11 cellular contexts compared by ENCODE assay signal in genomic region chr14:99753225-99754140, GRCh38. TPM values are rescaled to one million over a fixed set of nuclear protein-coding genes. Genes with fewer than 3 reads are reported as not detected.
DNase-seq lines count a peak whose midpoint lies in the region; ATAC-seq and TF ChIP-seq lines count a peak whose summit lies in the region.
"Had no signal": no experiment of that assay in that cellular context is flagged by ENCODE, and none has a peak within 500 bp of the region (broad histone marks: within the 10 kb centered on the region; RNA-seq: fewer than 3 reads in every experiment).

No MANE protein-coding gene starts in this region.

- 69% methylated on average over 13 of the region's 16 CpGs for WGBS in SK-N-SH (ENCODE audit: low lambda C conversion rate)

- CTCF ChIA-PET in SK-N-SH (lab: Yijun Ruan, JAX) (interaction anchor here (1.0 to 4.2 kb wide), 6 partner anchors 15 to 194 kb away, joined by 3 to 25 read pairs (median 4); no protein-coding TSS in a partner anchor), WTC11 (lab: Charles Lee) (interaction anchor here (1.1 to 2.3 kb wide), 5 partner anchors 11 to 440 kb away, joined by 3 to 12 read pairs (median 5); no protein-coding TSS in a partner anchor)

- H3K36me3 Mint-ChIP-seq in WTC11 = no peaks in the 10 kb centered on the region
- H3K36me3 Mint-ChIP-seq in stimulated activated naive B cell treated with anti-CD40 and anti-IgM and Interleukin-4, amounts not matched to agents 10 μg/mL and 1 μg/mL and 100 μg/mL, for 72 hours = no peaks in the 10 kb centered on the region

- 0 out of 2 replicates have a peak overlapping the region, but pooled peaks have one; percentile 12 for H3K27ac Mint-ChIP-seq in WTC11
- H3K27ac Mint-ChIP-seq in stimulated activated naive B cell treated with anti-CD40 and anti-IgM and Interleukin-4, amounts not matched to agents 10 μg/mL and 1 μg/mL and 100 μg/mL, for 72 hours = peak overlapping the region; percentile 77

- no peak for DNase-seq in SK-N-SH
- DNase-seq in WTC11 (ENCODE audit: low spot score) = peak; percentile 38
- DNase-seq in islet precursor cell = peak; percentile 60
- no peak for DNase-seq in stimulated activated naive B cell treated with anti-CD40 and anti-IgM and Interleukin-4, amounts not matched to agents 10 μg/mL and 1 μg/mL and 100 μg/mL, for 72 hours
- DNase-seq in NCI-H2196 (lab: John Stamatoyannopoulos, UW; ENCODE audit: unreplicated experiment) = no peak
- no peak for DNase-seq in NCI-H187 treated with DMSO at 0.1 percent for 48 hours (lab: John Stamatoyannopoulos, UW)
- no peak for DNase-seq in NCI-H1417 treated with DMSO at 0.1 percent for 48 hours (lab: John Stamatoyannopoulos, UW)
- DNase-seq: activated T-cell treated with anti-CD3 and anti-CD28 coated beads for 4 hours, T-helper 9 cell had no signal

- no peak overlapping the region for H3K4me3 Mint-ChIP-seq in WTC11
- H3K4me3 Mint-ChIP-seq in stimulated activated naive B cell treated with anti-CD40 and anti-IgM and Interleukin-4, amounts not matched to agents 10 μg/mL and 1 μg/mL and 100 μg/mL, for 72 hours = no peak overlapping the region

- H3K36me3 ChIP-seq in SK-N-SH (replicated peaks in 1 of 2; ENCODE audit: control insufficient read depth in 1 of 2, insufficient read depth in 2 of 2, low read length in 1 of 2) = no peaks in the 10 kb centered on the region
- H3K36me3 ChIP-seq: cardiac muscle cell had no signal

- H3K4me3 ChIP-seq in SK-N-SH (ENCODE audit: low read depth in 2 of 2, low read length in 1 of 2) = no peak overlapping the region
- H3K4me3 ChIP-seq: cardiac muscle cell had no signal

- TF ChIP-seq EP300 in SK-N-SH (IDR thresholded peaks at IDR 0.05; ENCODE audit: borderline replicate concordance in 1 of 2, low read depth in 1 of 2, low read length in 1 of 2) = no peak

- no peak overlapping the region for H3K9ac ChIP-seq in SK-N-SH

- no peaks in the 10 kb centered on the region for H3K27me3 ChIP-seq in SK-N-SH (ENCODE audit: insufficient read depth)

- peaks cover 18% of the 10 kb centered on the region for H3F3A ChIP-seq in SK-N-SH (replicated peaks; ENCODE audit: insufficient read depth)

- H3K9me3 Mint-ChIP-seq in WTC11 = no peaks in the 10 kb centered on the region
- H3K9me3 Mint-ChIP-seq in stimulated activated naive B cell treated with anti-CD40 and anti-IgM and Interleukin-4, amounts not matched to agents 10 μg/mL and 1 μg/mL and 100 μg/mL, for 72 hours = no peaks in the 10 kb centered on the region

- H3K4me1 ChIP-seq in SK-N-SH (ENCODE audit: control insufficient read depth in 1 of 2, insufficient read depth in 2 of 2, low read depth in 1 of 2, low read length in 1 of 2) = peaks cover 19 to 53% of the 10 kb centered on the region in 2 experiments; a peak in 3 of 4 replicates

- no peaks in the 10 kb centered on the region for H3K9me3 ChIP-seq in SK-N-SH

- H2AFZ ChIP-seq in SK-N-SH (ENCODE audit: low read depth) = no peak overlapping the region; the same call in 1 of the 2 replicates

- no peaks in the 10 kb centered on the region for H4K20me1 ChIP-seq in SK-N-SH (ENCODE audit: insufficient read depth)

- peak overlapping the region; percentile 32; the same call in 1 of the 2 replicates for H3K4me2 ChIP-seq in SK-N-SH

- H3K27me3 Mint-ChIP-seq in WTC11 (ENCODE audit: low read depth) = no peaks in the 10 kb centered on the region; the same call in 1 of the 2 replicates
- peaks cover 46 to 63% of the 10 kb centered on the region in 2 donors for H3K27me3 Mint-ChIP-seq in stimulated activated naive B cell treated with anti-CD40 and anti-IgM and Interleukin-4, amounts not matched to agents 10 μg/mL and 1 μg/mL and 100 μg/mL, for 72 hours

- peak overlapping the region in 1 of 2 experiments; percentile 97; a peak in 1 of 4 replicates for H3K27ac ChIP-seq in SK-N-SH (ENCODE audit: low read depth in 2 of 2, low read length in 1 of 2)
- H3K27ac ChIP-seq: cardiac muscle cell had no signal

- TF ChIP-seq CTCF in SK-N-SH (IDR thresholded peaks at IDR 0.05) (no peak), WTC11 (IDR thresholded peaks at IDR 0.05) (no peak)

- TF ChIP-seq RAD21 in SK-N-SH (IDR thresholded peaks at IDR 0.05; ENCODE audit: low read length) = no peak

- POLR2A ChIA-PET in SK-N-SH (lab: Yijun Ruan, JAX) (no interaction called here), WTC11 (lab: Charles Lee) (no interaction called here)

- H3K79me2 ChIP-seq in SK-N-SH (ENCODE audit: insufficient read depth) = no peaks in the 10 kb centered on the region

- no peaks in the 10 kb centered on the region for H3K9me2 ChIP-seq in SK-N-SH

- ATAC-seq in SK-N-SH treated with all-trans-retinoic acid at 6 μM for 48 hours = no peak
- peak; percentile 50 for ATAC-seq in WTC11
- no peak for ATAC-seq in stimulated activated naive B cell treated with anti-CD40 and anti-IgM and Interleukin-4, amounts not matched to agents 10 μg/mL and 1 μg/mL and 100 μg/mL, for 72 hours (replicated peaks)

- peaks cover 14% of the 10 kb centered on the region for H3K4me1 Mint-ChIP-seq in WTC11
- peaks cover 6 to 8% of the 10 kb centered on the region in 2 donors for H3K4me1 Mint-ChIP-seq in stimulated activated naive B cell treated with anti-CD40 and anti-IgM and Interleukin-4, amounts not matched to agents 10 μg/mL and 1 μg/mL and 100 μg/mL, for 72 hours

TF ChIP-seq in SK-N-SH, 30 proteins besides CTCF, POLR2A, EP300 and RAD21 (continues in another document):
- no peak for TF ChIP-seq MEF2A (IDR thresholded peaks at IDR 0.05; ENCODE audit: borderline replicate concordance, low read depth)
- TF ChIP-seq POLR2AphosphoS5 (IDR thresholded peaks at IDR 0.05; ENCODE audit: low read depth, low read length) = no peak
- TF ChIP-seq TAF1 (IDR thresholded peaks at IDR 0.05; ENCODE audit: borderline replicate concordance, low read depth, low read length) = no peak
- no peak for TF ChIP-seq YY1 (IDR thresholded peaks at IDR 0.05; ENCODE audit: low read depth)
- no peak for TF ChIP-seq MAX (IDR thresholded peaks at IDR 0.05; ENCODE audit: low read depth)
- no peak for TF ChIP-seq USF1 (IDR thresholded peaks at IDR 0.05; ENCODE audit: borderline replicate concordance, low read depth)
- TF ChIP-seq SMC3 (IDR thresholded peaks at IDR 0.05; ENCODE audit: low read depth, low read length) = no peak
- TF ChIP-seq RXRA (IDR thresholded peaks at IDR 0.05; ENCODE audit: borderline replicate concordance, low read depth) = no peak

TF ChIP-seq in SK-N-SH treated with all-trans-retinoic acid at 6 μM for 48 hours, 23 proteins besides CTCF, POLR2A, EP300 and RAD21:
- TF ChIP-seq RARB (CRISPR knock-in tag; IDR thresholded peaks at IDR 0.05) = no peak

TF ChIP-seq in WTC11, 78 proteins besides CTCF, POLR2A, EP300 and RAD21:
- TF ChIP-seq SP1 (CRISPR knock-in tag; conservative IDR thresholded peaks at IDR 0.05) (no peak), ZNF423 (CRISPR knock-in tag; IDR thresholded peaks at IDR 0.05) (peak; percentile 33; the same call in 1 of the 2 replicates), GTF2I (CRISPR knock-in tag; conservative IDR thresholded peaks at IDR 0.05) (0 out of 2 replicates have a peak, but pooled peaks have one; percentile 13), KAT7 (CRISPR knock-in tag; IDR thresholded peaks at IDR 0.05; ENCODE audit: borderline replicate concordance) (no peak), ELF4 (CRISPR knock-in tag; IDR thresholded peaks at IDR 0.05; ENCODE audit: low read depth) (no peak), ZMAT4 (CRISPR knock-in tag; IDR thresholded peaks at IDR 0.05) (no peak), AFF4 (CRISPR knock-in tag; IDR thresholded peaks at IDR 0.05; ENCODE audit: borderline replicate concordance) (no peak)
TF ChIP-seq in WTC11: peak in this region for 2.

RNA-seq across cellular contexts. Expression of gene EML1, which starts 39.7 kb away (rescaled TPM):
- polyA plus RNA-seq in SK-N-SH (2012; rRNA removed) = 4.4 and 6.3 TPM in 2 replicates
- 5.2 and 5.8 TPM in 2 replicates for polyA plus RNA-seq in SK-N-SH (2012; cell fraction: cytosol; rRNA removed)
- 5.8 and 7.2 TPM in 2 replicates for polyA plus RNA-seq in SK-N-SH (2012; cell fraction: nucleus; rRNA removed)
- 10.9 to 16.1 TPM (median 11.4 TPM) in 3 replicates for total RNA-seq in WTC11 (2021)

Comparison
In these comparisons a context has a peak if more than half of its experiments do, and no peak if none do; other contexts are left out.
1. DNase-seq: peak in WTC11 (single experiment) and islet precursor cell (single experiment); none in SK-N-SH (single experiment), stimulated activated naive B cell treated with anti-CD40 and anti-IgM and Interleukin-4, amounts not matched to agents 10 μg/mL and 1 μg/mL and 100 μg/mL, for 72 hours (single experiment), NCI-H2196 (single experiment), NCI-H187 treated with DMSO at 0.1 percent for 48 hours (single experiment) and NCI-H1417 treated with DMSO at 0.1 percent for 48 hours (single experiment).